16 cellular contexts compared by ENCODE assay signal in the genomic region with DNA sequence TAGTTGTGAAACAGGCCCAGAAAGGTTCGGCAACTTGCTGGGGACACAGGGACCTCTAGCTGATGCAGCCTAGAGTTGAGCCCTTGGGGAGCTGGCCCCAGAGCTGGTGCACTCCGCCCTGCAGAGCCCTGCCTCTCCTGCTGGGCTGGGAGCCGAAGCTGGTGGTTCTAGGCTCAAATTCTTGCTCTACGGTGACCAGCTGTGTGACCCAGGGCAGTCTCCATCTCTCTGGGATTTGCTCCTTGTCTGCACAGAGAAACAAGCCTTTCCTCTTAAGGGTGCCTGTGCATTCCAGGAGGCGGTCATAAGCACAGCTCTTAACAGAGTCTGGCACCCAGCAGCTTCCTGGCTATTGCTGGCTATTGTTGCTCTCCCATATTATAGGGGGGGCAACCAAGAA. TPM values are rescaled to one million over a fixed set of nuclear protein-coding genes. Genes with fewer than 3 reads are reported as not detected.
DNase-seq lines count a peak whose midpoint lies in the region; ATAC-seq and TF ChIP-seq lines count a peak whose summit lies in the region.
"Had no signal": no experiment of that assay in that cellular context is flagged by ENCODE, and none has a peak within 500 bp of the region (broad histone marks: within the 10 kb centered on the region; RNA-seq: fewer than 3 reads in every experiment).

No MANE protein-coding gene starts in this region.

- CTCF ChIA-PET in WTC11 (lab: Charles Lee): interaction anchor here (1.2 to 1.3 kb wide), 2 partner anchors 31 to 60 kb away, joined by 4 read pairs; no protein-coding TSS in a partner anchor

- peak overlapping the region; percentile 70; the same call in 1 of the 2 replicates for H3K27ac Mint-ChIP-seq in WTC11
- H3K27ac Mint-ChIP-seq in activated naive CD8-positive, alpha-beta T cell treated with anti-CD3 and anti-CD28 coated beads for 36 hours: no peak overlapping the region
- H3K27ac Mint-ChIP-seq: activated CD8-positive, alpha-beta memory T cell treated with anti-CD3 and anti-CD28 coated beads, Interleukin-2, amount 10 ng/mL, durations not matched to agents 7 days and 5 days had no signal

- H3K27ac ChIP-seq in lower lobe of right lung: peak overlapping the region; percentile 41
- peak overlapping the region; percentile 83 for H3K27ac ChIP-seq in thoracic aorta
- H3K27ac ChIP-seq: 22Rv1, WERI-Rb-1 had no signal

- H3K4me1 Mint-ChIP-seq in WTC11: peaks cover 9% of the 10 kb centered on the region
- peaks cover 22% of the 10 kb centered on the region for H3K4me1 Mint-ChIP-seq in activated naive CD8-positive, alpha-beta T cell treated with anti-CD3 and anti-CD28 coated beads for 36 hours

- H3K9me3 Mint-ChIP-seq in WTC11: no peaks in the 10 kb centered on the region
- peaks cover 1% of the 10 kb centered on the region for H3K9me3 Mint-ChIP-seq in activated naive CD8-positive, alpha-beta T cell treated with anti-CD3 and anti-CD28 coated beads for 36 hours
- H3K9me3 Mint-ChIP-seq: CD4-positive, alpha-beta memory T cell; neural crest cell had no signal

- H3K9me3 ChIP-seq in lower lobe of right lung: no peaks in the 10 kb centered on the region
- H3K9me3 ChIP-seq in thoracic aorta: no peaks in the 10 kb centered on the region

- H3K36me3 ChIP-seq in lower lobe of right lung: no peaks in the 10 kb centered on the region
- no peaks in the 10 kb centered on the region for H3K36me3 ChIP-seq in thoracic aorta
- H3K36me3 ChIP-seq: WERI-Rb-1 had no signal

- intact Hi-C loops in lower lobe of right lung (cut with DNase I): no loop called here

- no peaks in the 10 kb centered on the region for H3K27me3 ChIP-seq in lower lobe of right lung (ENCODE audit: low read depth)
- no peaks in the 10 kb centered on the region for H3K27me3 ChIP-seq in thoracic aorta (replicated peaks; ENCODE audit: insufficient read depth)

- H3K4me3 Mint-ChIP-seq in WTC11: no peak overlapping the region
- no peak overlapping the region for H3K4me3 Mint-ChIP-seq in activated naive CD8-positive, alpha-beta T cell treated with anti-CD3 and anti-CD28 coated beads for 36 hours
- H3K4me3 Mint-ChIP-seq: activated CD8-positive, alpha-beta memory T cell treated with anti-CD3 and anti-CD28 coated beads, Interleukin-2, amount 10 ng/mL, durations not matched to agents 7 days and 5 days; neural crest cell had no signal

- H3K36me3 Mint-ChIP-seq in WTC11: no peaks in the 10 kb centered on the region
- peaks cover 1% of the 10 kb centered on the region for H3K36me3 Mint-ChIP-seq in activated naive CD8-positive, alpha-beta T cell treated with anti-CD3 and anti-CD28 coated beads for 36 hours
- H3K36me3 Mint-ChIP-seq: CD4-positive, alpha-beta memory T cell had no signal

- H3K4me3 ChIP-seq in lower lobe of right lung: no peak overlapping the region
- H3K4me3 ChIP-seq in thoracic aorta: no peak overlapping the region

- H3K27me3 Mint-ChIP-seq in WTC11 (ENCODE audit: low read depth): no peaks in the 10 kb centered on the region
- H3K27me3 Mint-ChIP-seq in activated naive CD8-positive, alpha-beta T cell treated with anti-CD3 and anti-CD28 coated beads for 36 hours: no peaks in the 10 kb centered on the region
- H3K27me3 Mint-ChIP-seq: CD4-positive, alpha-beta memory T cell had no signal

- DNase-seq in DMS 273 (lab: John Stamatoyannopoulos, UW; ENCODE audit: unreplicated experiment): peak; percentile 16
- no peak for DNase-seq in DMS 273 treated with DMSO at 0.1 percent for 48 hours (lab: John Stamatoyannopoulos, UW)
- DNase-seq in WTC11 (ENCODE audit: low spot score): no peak
- DNase-seq in lower lobe of right lung: no peak
- DNase-seq in thoracic aorta (ENCODE audit: low spot score): no peak
- DNase-seq in activated naive CD8-positive, alpha-beta T cell treated with anti-CD3 and anti-CD28 coated beads for 36 hours: no peak
- DNase-seq in occipital lobe (lab: John Stamatoyannopoulos, UW): no peak
- DNase-seq: activated CD8-positive, alpha-beta memory T cell treated with anti-CD3 and anti-CD28 coated beads, Interleukin-2, amount 10 ng/mL, durations not matched to agents 7 days and 5 days; activated gamma-delta T cell; CD4-positive, alpha-beta memory T cell; dermis blood vessel endothelial cell; NCI-H524; WERI-Rb-1 had no signal

- POLR2A ChIA-PET in WTC11 (lab: Charles Lee): no interaction called here

- peaks cover 43% of the 10 kb centered on the region for H3K4me1 ChIP-seq in lower lobe of right lung
- H3K4me1 ChIP-seq in thoracic aorta (ENCODE audit: control insufficient read depth in 1 of 2, low read depth in 2 of 2): peaks cover 45 to 81% of the 10 kb centered on the region in 2 donors

- ATAC-seq in WTC11 (no peak), lower lobe of right lung (peak; percentile 19 to 62), thoracic aorta (ENCODE audit: insufficient number of reproducible peaks, low FRiP score, low read depth) (no peak), GM21619 (IDR thresholded peaks at IDR 0.05; ENCODE audit: unreplicated experiment) (no peak)
- ATAC-seq: activated CD8-positive, alpha-beta memory T cell treated with anti-CD3 and anti-CD28 coated beads, Interleukin-2, amount 10 ng/mL, durations not matched to agents 7 days and 5 days had no signal

- TF ChIP-seq CTCF in WTC11 (IDR thresholded peaks at IDR 0.05): no peak
- no peak for TF ChIP-seq CTCF in lower lobe of right lung (IDR thresholded peaks at IDR 0.05)
- no peak for TF ChIP-seq CTCF in thoracic aorta (IDR thresholded peaks at IDR 0.05)

TF ChIP-seq in WTC11, 78 proteins besides CTCF, POLR2A, EP300 and RAD21:
- TF ChIP-seq CREB1 (CRISPR knock-in tag; IDR thresholded peaks at IDR 0.05): no peak
- TF ChIP-seq ZNF423 (CRISPR knock-in tag; IDR thresholded peaks at IDR 0.05): no peak
- TF ChIP-seq, protein P1, sequence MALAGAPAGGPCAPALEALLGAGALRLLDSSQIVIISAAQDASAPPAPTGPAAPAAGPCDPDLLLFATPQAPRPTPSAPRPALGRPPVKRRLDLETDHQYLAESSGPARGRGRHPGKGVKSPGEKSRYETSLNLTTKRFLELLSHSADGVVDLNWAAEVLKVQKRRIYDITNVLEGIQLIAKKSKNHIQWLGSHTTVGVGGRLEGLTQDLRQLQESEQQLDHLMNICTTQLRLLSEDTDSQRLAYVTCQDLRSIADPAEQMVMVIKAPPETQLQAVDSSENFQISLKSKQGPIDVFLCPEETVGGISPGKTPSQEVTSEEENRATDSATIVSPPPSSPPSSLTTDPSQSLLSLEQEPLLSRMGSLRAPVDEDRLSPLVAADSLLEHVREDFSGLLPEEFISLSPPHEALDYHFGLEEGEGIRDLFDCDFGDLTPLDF (CRISPR knock-in tag; IDR thresholded peaks at IDR 0.05): no peak
- TF ChIP-seq, protein P2, sequence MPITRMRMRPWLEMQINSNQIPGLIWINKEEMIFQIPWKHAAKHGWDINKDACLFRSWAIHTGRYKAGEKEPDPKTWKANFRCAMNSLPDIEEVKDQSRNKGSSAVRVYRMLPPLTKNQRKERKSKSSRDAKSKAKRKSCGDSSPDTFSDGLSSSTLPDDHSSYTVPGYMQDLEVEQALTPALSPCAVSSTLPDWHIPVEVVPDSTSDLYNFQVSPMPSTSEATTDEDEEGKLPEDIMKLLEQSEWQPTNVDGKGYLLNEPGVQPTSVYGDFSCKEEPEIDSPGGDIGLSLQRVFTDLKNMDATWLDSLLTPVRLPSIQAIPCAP (CRISPR knock-in tag; IDR thresholded peaks at IDR 0.05): no peak

RNA-seq across cellular contexts. Expression of a gene that starts 47.4 kb away (rescaled TPM):
- total RNA-seq in WTC11 (2021) (60.5 to 69.0 TPM (median 61.1 TPM) in 3 replicates), lower lobe of right lung (15.5 TPM), thoracic aorta (10 to 100 TPM in 1 of 2 donors, 1 to 10 TPM in 1; 9.6 to 24.8 TPM), occipital lobe (11.2 TPM)
- total RNA-seq in activated naive CD8-positive, alpha-beta T cell treated with anti-CD3 and anti-CD28 coated beads for 36 hours: 100 to 1,000 TPM; 142 to 144 TPM

Comparison
In these comparisons a context has a peak if more than half of its experiments do, and no peak if none do; other contexts are left out.
1. ATAC-seq: peak in lower lobe of right lung (2 of 2); none in WTC11 (single experiment), thoracic aorta (single experiment) and GM21619 (single experiment).